In genomic region chr14:55389330-55389729, GRCh38 we compare ENCODE assay signal across 14 cellular contexts. TPM values are rescaled to one million over a fixed set of nuclear protein-coding genes. Genes with fewer than 3 reads are reported as not detected.
DNase-seq lines count a peak whose midpoint lies in the region; ATAC-seq and TF ChIP-seq lines count a peak whose summit lies in the region.
"Had no signal": no experiment of that assay in that cellular context is flagged by ENCODE, and none has a peak within 500 bp of the region (broad histone marks: within the 10 kb centered on the region; RNA-seq: fewer than 3 reads in every experiment).

No MANE protein-coding gene starts in this region.

- H3K27ac Mint-ChIP-seq in HFFc6 (peak overlapping the region; percentile 91), type B pancreatic cell (no peak overlapping the region)
- H3K27ac Mint-ChIP-seq: activated CD4-positive, alpha-beta T cell treated with anti-CD3 and anti-CD28 coated beads, Interleukin-2, amount 10 ng/mL, durations not matched to agents 7 days and 5 days had no signal

- no peak overlapping the region for H3K4me3 ChIP-seq in astrocyte of the cerebellum (ENCODE audit: low read depth, low read length)
- H3K4me3 ChIP-seq: heart right ventricle, lung had no signal

- TF ChIP-seq CTCF in HFFc6 (IDR thresholded peaks at IDR 0.05), result no peak
- no peak for TF ChIP-seq CTCF in astrocyte of the cerebellum (IDR thresholded peaks at IDR 0.05; ENCODE audit: low read depth, low read length, missing control alignments)
- no peak for TF ChIP-seq CTCF in type B pancreatic cell (conservative IDR thresholded peaks at IDR 0.05)

- H3K4me3 Mint-ChIP-seq in HFFc6 (peak overlapping the region; percentile 60), type B pancreatic cell (no peak overlapping the region)
- H3K4me3 Mint-ChIP-seq: activated CD4-positive, alpha-beta T cell treated with anti-CD3 and anti-CD28 coated beads, Interleukin-2, amount 10 ng/mL, durations not matched to agents 7 days and 5 days; CD4-positive, alpha-beta memory T cell had no signal

- in situ Hi-C loops in astrocyte of the cerebellum (cut with HindIII; ENCODE audit: low sequenced_read_pairs), result no loop called here

- H3K4me1 Mint-ChIP-seq in HFFc6 (ENCODE audit: low read depth) (peaks cover 40% of the 10 kb centered on the region), type B pancreatic cell (ENCODE audit: unreplicated experiment) (no peaks in the 10 kb centered on the region)

- H3K9me3 Mint-ChIP-seq in HFFc6 (no peaks in the 10 kb centered on the region), type B pancreatic cell (no peaks in the 10 kb centered on the region)
- H3K9me3 Mint-ChIP-seq: activated CD4-positive, alpha-beta T cell treated with anti-CD3 and anti-CD28 coated beads, Interleukin-2, amount 10 ng/mL, durations not matched to agents 7 days and 5 days; CD4-positive, alpha-beta memory T cell had no signal

- H3K27me3 Mint-ChIP-seq in HFFc6 (ENCODE audit: insufficient read depth) (peaks cover 2% of the 10 kb centered on the region; the same call in 1 of the 2 replicates), type B pancreatic cell (no peaks in the 10 kb centered on the region)
- H3K27me3 Mint-ChIP-seq: activated CD4-positive, alpha-beta T cell treated with anti-CD3 and anti-CD28 coated beads, Interleukin-2, amount 10 ng/mL, durations not matched to agents 7 days and 5 days; CD4-positive, alpha-beta memory T cell had no signal

- H3K36me3 Mint-ChIP-seq in HFFc6 (ENCODE audit: low read depth) (peaks cover 40% of the 10 kb centered on the region), type B pancreatic cell (peaks cover 14% of the 10 kb centered on the region)

- DNase-seq in AG08396 (ENCODE audit: low spot score) (peak; percentile 41), HFFc6 (peak; percentile 84), astrocyte of the cerebellum (ENCODE audit: low read depth) (peak; percentile 23), inferior parietal cortex (ENCODE audit: extremely low spot score) (peak; percentile 28), type B pancreatic cell (ENCODE audit: extremely low spot score, unreplicated experiment) (no peak)
- no peak for DNase-seq in activated CD4-positive, alpha-beta T cell treated with anti-CD3 and anti-CD28 coated beads, Interleukin-2, amount 50 U/mL, for 48 hours
- DNase-seq: activated CD4-positive, alpha-beta T cell treated with anti-CD3 and anti-CD28 coated beads, Interleukin-2, amount 10 ng/mL, durations not matched to agents 7 days and 5 days; CD4-positive, alpha-beta memory T cell; heart right ventricle; stimulated activated CD4-positive, alpha-beta T cell treated with anti-CD3 and anti-CD28 coated beads, Interleukin-2, amount 100 ng/mL, for 24 hours had no signal

- ATAC-seq in GM18519 (IDR thresholded peaks at IDR 0.05; ENCODE audit: low FRiP score, unreplicated experiment), result no peak
- no peak for ATAC-seq in GM18861 (IDR thresholded peaks at IDR 0.05; ENCODE audit: unreplicated experiment)
- ATAC-seq: heart right ventricle had no signal

RNA-seq across cellular contexts. Expression of gene ATG14, which starts 22.3 kb away (rescaled TPM):
- total RNA-seq in HFFc6 (2021; fragmentation: NEBNext Ultra II Directional; extraction: Animal tissue kit (Norgen Biotek cat#: 25700)), result 1 to 10 TPM; 7.9 to 9.2 (median 8.5) TPM
- 11.4 and 12.2 TPM in 2 replicates for total RNA-seq in type B pancreatic cell (ENCODE audit: low replicate concordance)

RNA-seq across cellular contexts. Expression of gene TBPL2, which starts 51.1 kb away (rescaled TPM):
- not detected for total RNA-seq in HFFc6 (2021; fragmentation: NEBNext Ultra II Directional; extraction: Animal tissue kit (Norgen Biotek cat#: 25700))
- not detected in 2 replicates for total RNA-seq in type B pancreatic cell (ENCODE audit: low replicate concordance)
- total RNA-seq: activated CD4-positive, alpha-beta T cell treated with anti-CD3 and anti-CD28 coated beads, Interleukin-2, amount 10 ng/mL, durations not matched to agents 7 days and 5 days; CD4-positive, alpha-beta memory T cell; dermis microvascular lymphatic vessel endothelial cell; heart right ventricle; lung had no signal

Comparison
In these comparisons a context has a peak if more than half of its experiments do, and no peak if none do; other contexts are left out.
1. DNase-seq: peak in AG08396 (single experiment), HFFc6 (single experiment), astrocyte of the cerebellum (single experiment) and inferior parietal cortex (single experiment); none in activated CD4-positive, alpha-beta T cell treated with anti-CD3 and anti-CD28 coated beads, Interleukin-2, amount 50 U/mL, for 48 hours (0 of 2) and type B pancreatic cell (single experiment).